ENCODE assay signal across 8 cellular contexts in genomic region chr6:110179406-110180227, GRCh38. TPM values are rescaled to one million over a fixed set of nuclear protein-coding genes. Genes with fewer than 3 reads are reported as not detected.
DNase-seq lines count a peak whose midpoint lies in the region; ATAC-seq, FAIRE-seq and TF ChIP-seq lines count a peak whose summit lies in the region.

Gene WASF1, minus strand, starts transcription at chr6:110179670. Its CDS starts 52,069 bp downstream, at chr6:110127601.

- peak; percentile 73 for FAIRE-seq in D721Med (lab: Jason Lieb, UNC)

- DNase-seq in D721Med (ENCODE audit: insufficient read length, low spot score) = peak; percentile 37
- DNase-seq in OCI-M1 (lab: John Stamatoyannopoulos, UW) = peak; percentile 99
- DNase-seq in activated T-cell treated with anti-CD3 and anti-CD28 coated beads for 48 hours (ENCODE audit: low read depth) = peak; percentile 88
- peak; percentile 89 for DNase-seq in epithelial cell of proximal tubule (ENCODE audit: low read depth)
- peak; percentile 95 to 96 (median 95) for DNase-seq in mucosa of descending colon
- peak; percentile 67 to 77 for DNase-seq in stimulated activated CD8-positive, alpha-beta memory T cell treated with anti-CD3 and anti-CD28 coated beads, Interleukin-4, amount 100 ng/mL, for 1 hour (ENCODE audit: low read depth in 2 of 2, low spot score in 1 of 2)

- peak within 1 kb of the TSS in 2 of 4 donors; percentile 93 to 97 for H3K4me3 Mint-ChIP-seq in IgD-negative memory B cell

- peaks cover 3 to 7% (median 5%) of the 10 kb centered on the region in 3 donors for H3K4me1 Mint-ChIP-seq in IgD-negative memory B cell

- H3K27ac Mint-ChIP-seq in IgD-negative memory B cell = peak within 1 kb of the TSS in 2 of 3 donors; percentile 89 to 94

- ATAC-seq in GM21576 (IDR thresholded peaks at IDR 0.05; ENCODE audit: unreplicated experiment) = peak; percentile 83
- peak; percentile 99 for ATAC-seq in mucosa of descending colon

- H3K36me3 ChIP-seq in mucosa of descending colon (ENCODE audit: low read depth) = no peaks in the 10 kb centered on the region

- peaks cover 21% of the 10 kb centered on the region for H3K4me1 ChIP-seq in mucosa of descending colon (ENCODE audit: low read depth)

- H3K36me3 Mint-ChIP-seq in IgD-negative memory B cell = peaks cover 1% of the 10 kb centered on the region

- intact Hi-C loops in mucosa of descending colon (cut with DNase I, micrococcal nuclease) = loop anchor here (10.0 kb wide), 1 partner anchor 215 kb away; no protein-coding TSS in a partner anchor

- peaks cover 2% of the 10 kb centered on the region for H3K27me3 Mint-ChIP-seq in IgD-negative memory B cell

- H3K4me3 ChIP-seq in epithelial cell of proximal tubule (ENCODE audit: low read depth, low read length) (peak within 1 kb of the TSS; percentile 91), mucosa of descending colon (peak within 1 kb of the TSS; percentile 62)

- H3K9me3 Mint-ChIP-seq in IgD-negative memory B cell = no peaks in the 10 kb centered on the region

- TF ChIP-seq CTCF in D721Med (IDR thresholded peaks at IDR 0.05; ENCODE audit: insufficient read depth, missing control alignments) = no peak
- no peak for TF ChIP-seq CTCF in epithelial cell of proximal tubule (conservative IDR thresholded peaks at IDR 0.05; ENCODE audit: low read depth, low read length)
- no peak for TF ChIP-seq CTCF in mucosa of descending colon (IDR thresholded peaks at IDR 0.05)

- H3K9me3 ChIP-seq in mucosa of descending colon = no peaks in the 10 kb centered on the region

RNA-seq across cellular contexts. Expression of gene WASF1, which starts in this region (rescaled TPM):
- polyA plus RNA-seq in IgD-negative memory B cell = 2.5 TPM
- total RNA-seq in epithelial cell of proximal tubule (13.0 and 15.7 TPM in 2 replicates), mucosa of descending colon (10 to 100 TPM in 1 of 3 donors, 1 to 10 TPM in 2; 1.3 to 16.0 (median 2.7) TPM)

Comparison
In these comparisons a context has a peak if more than half of its experiments do, and no peak if none do; other contexts are left out.
1. Peak in every context shown above with its lines: DNase-seq, ATAC-seq and H3K4me3 ChIP-seq.
2. DNase-seq: peak in every context shown above with its lines; median percentile 99 in OCI-M1; 95 in mucosa of descending colon; 89 in epithelial cell of proximal tubule; 88 in activated T-cell treated with anti-CD3 and anti-CD28 coated beads for 48 hours; 72 in stimulated activated CD8-positive, alpha-beta memory T cell treated with anti-CD3 and anti-CD28 coated beads, Interleukin-4, amount 100 ng/mL, for 1 hour; 37 in D721Med.